8 cellular contexts compared by ENCODE assay signal in genomic region chr11:562046-562645, GRCh38. TPM values are rescaled to one million over a fixed set of nuclear protein-coding genes. Genes with fewer than 3 reads are reported as not detected.
A peak's percentile ranks its signal among the peaks of the same experiment; 100 is the strongest.
DNase-seq lines count a peak whose midpoint lies in the region; ATAC-seq and TF ChIP-seq lines count a peak whose summit lies in the region.

No MANE protein-coding gene starts in this region.

- H3K9me3 ChIP-seq in CD4-positive, alpha-beta memory T cell (ENCODE audit: control insufficient read depth in 1 of 2, low read length in 2 of 2) = no peaks in the 10 kb centered on the region

- intact Hi-C loops in CD4-positive, alpha-beta memory T cell (cut with micrococcal nuclease) = no loop called here
- intact Hi-C loops in dendritic cell treated with granulocyte-macrophage colony-stimulating factor and Interleukin-4, amounts not matched to agents 40 ng/mL and 50 ng/mL, for 4 days (cut with micrococcal nuclease) = no loop called here

- peak in 1 of 5 donors; percentile 29 for DNase-seq in CD4-positive, alpha-beta memory T cell
- DNase-seq in LNCaP clone FGC (ENCODE audit: low read depth) = no peak
- no peak for DNase-seq in nephron progenitor cell
- DNase-seq in DMS79 (lab: John Stamatoyannopoulos, UW) = no peak
- no peak for DNase-seq in medulla oblongata (ENCODE audit: extremely low spot score)

- H3K27me3 Mint-ChIP-seq in CD4-positive, alpha-beta memory T cell = no peaks in the 10 kb centered on the region
- peaks cover 32% of the 10 kb centered on the region for H3K27me3 Mint-ChIP-seq in dendritic cell treated with granulocyte-macrophage colony-stimulating factor and Interleukin-4, amounts not matched to agents 40 ng/mL and 50 ng/mL, for 4 days
- peaks cover 22% of the 10 kb centered on the region for H3K27me3 Mint-ChIP-seq in nephron progenitor cell (ENCODE audit: low read depth, poor library complexity)

- H3K36me3 Mint-ChIP-seq in CD4-positive, alpha-beta memory T cell = peaks cover 0 to 6% of the 10 kb centered on the region in 2 donors
- peaks cover 34% of the 10 kb centered on the region for H3K36me3 Mint-ChIP-seq in dendritic cell treated with granulocyte-macrophage colony-stimulating factor and Interleukin-4, amounts not matched to agents 40 ng/mL and 50 ng/mL, for 4 days (ENCODE audit: low read depth)
- H3K36me3 Mint-ChIP-seq in nephron progenitor cell (ENCODE audit: low read depth) = no peaks in the 10 kb centered on the region

- peak overlapping the region; percentile 62 for H3K27ac ChIP-seq in CD4-positive, alpha-beta memory T cell (ENCODE audit: low read depth, low read length)

- no peaks in the 10 kb centered on the region for H3K9me3 Mint-ChIP-seq in CD4-positive, alpha-beta memory T cell
- H3K9me3 Mint-ChIP-seq in dendritic cell treated with granulocyte-macrophage colony-stimulating factor and Interleukin-4, amounts not matched to agents 40 ng/mL and 50 ng/mL, for 4 days = no peaks in the 10 kb centered on the region
- no peaks in the 10 kb centered on the region for H3K9me3 Mint-ChIP-seq in nephron progenitor cell

- H3K4me3 ChIP-seq in CD4-positive, alpha-beta memory T cell (ENCODE audit: low read length in 2 of 2) = peak overlapping the region in 1 of 2 donors; percentile 75
- H3K4me3 ChIP-seq in LNCaP clone FGC (ENCODE audit: low read depth, low read length) = peak overlapping the region; percentile 79

- no peaks in the 10 kb centered on the region for H3K36me3 ChIP-seq in CD4-positive, alpha-beta memory T cell (ENCODE audit: insufficient read depth, low read length)

- no peaks in the 10 kb centered on the region for H3K27me3 ChIP-seq in CD4-positive, alpha-beta memory T cell (ENCODE audit: insufficient read depth, low read length)

- TF ChIP-seq CTCF in LNCaP clone FGC (IDR thresholded peaks at IDR 0.05; ENCODE audit: control insufficient read depth, extremely low read depth, insufficient read depth) = no peak
- TF ChIP-seq CTCF in nephron progenitor cell (IDR thresholded peaks at IDR 0.05) = no peak

- peaks cover 8 to 16% (median 13%) of the 10 kb centered on the region in 4 donors for H3K4me1 Mint-ChIP-seq in CD4-positive, alpha-beta memory T cell
- H3K4me1 Mint-ChIP-seq in dendritic cell treated with granulocyte-macrophage colony-stimulating factor and Interleukin-4, amounts not matched to agents 40 ng/mL and 50 ng/mL, for 4 days (ENCODE audit: low read depth) = peaks cover 34% of the 10 kb centered on the region
- H3K4me1 Mint-ChIP-seq in nephron progenitor cell = peaks cover 14% of the 10 kb centered on the region

- no peak overlapping the region for H3K27ac Mint-ChIP-seq in CD4-positive, alpha-beta memory T cell
- H3K27ac Mint-ChIP-seq in dendritic cell treated with granulocyte-macrophage colony-stimulating factor and Interleukin-4, amounts not matched to agents 40 ng/mL and 50 ng/mL, for 4 days = no peak overlapping the region
- H3K27ac Mint-ChIP-seq in nephron progenitor cell = no peak overlapping the region

- CTCF ChIA-PET in CD4-positive, alpha-beta memory T cell (lab: Charles Lee; ENCODE audit: partially characterized antibody) = no interaction called here

- no peak for ATAC-seq in HG03135 (IDR thresholded peaks at IDR 0.05; ENCODE audit: unreplicated experiment)
- ATAC-seq in HG03457 (IDR thresholded peaks at IDR 0.05; ENCODE audit: unreplicated experiment) = no peak

- H3K4me3 Mint-ChIP-seq in CD4-positive, alpha-beta memory T cell = peak overlapping the region; percentile 84 to 94 (median 89)
- H3K4me3 Mint-ChIP-seq in dendritic cell treated with granulocyte-macrophage colony-stimulating factor and Interleukin-4, amounts not matched to agents 40 ng/mL and 50 ng/mL, for 4 days = peak overlapping the region; percentile 78
- H3K4me3 Mint-ChIP-seq in nephron progenitor cell = peak overlapping the region; percentile 81

- POLR2A ChIA-PET in CD4-positive, alpha-beta memory T cell (lab: Charles Lee; ENCODE audit: partially characterized antibody) = interaction anchor here (1.0 to 7.1 kb wide), 8 partner anchors 7 to 56 kb away, joined by 3 to 56 read pairs (median 4); partner anchors contain the start of genes PHRF1 and RNH1

- peaks cover 21% of the 10 kb centered on the region for H3K4me1 ChIP-seq in CD4-positive, alpha-beta memory T cell (ENCODE audit: insufficient read depth, low read length)

RNA-seq across cellular contexts. Expression of gene RASSF7, which starts 1.4 kb away (rescaled TPM):
- 10 to 100 TPM; 52.7 to 55.2 TPM for total RNA-seq in CD4-positive, alpha-beta memory T cell
- 10 to 100 TPM; 38.4 to 43.7 TPM for polyA plus RNA-seq in CD4-positive, alpha-beta memory T cell

RNA-seq across cellular contexts. Expression of gene LMNTD2, which starts 1.6 kb away (rescaled TPM):
- total RNA-seq in CD4-positive, alpha-beta memory T cell = 1 to 10 TPM; 7.0 to 8.1 TPM
- 1 to 10 TPM in 1 of 2 donors, under 1 TPM in 1; 0.94 to 1.3 TPM for polyA plus RNA-seq in CD4-positive, alpha-beta memory T cell

RNA-seq across cellular contexts. Expression of gene PHRF1, which starts 14.1 kb away (rescaled TPM):
- 10 to 100 TPM; 49.2 to 54.5 TPM for total RNA-seq in CD4-positive, alpha-beta memory T cell
- 10 to 100 TPM in 1 of 2 donors, under 1 TPM in 1; 0.93 to 17.0 TPM for polyA plus RNA-seq in CD4-positive, alpha-beta memory T cell

RNA-seq across cellular contexts. Expression of gene LRRC56, which starts 24.8 kb away (rescaled TPM):
- 1 to 10 TPM; 4.4 to 4.6 TPM for total RNA-seq in CD4-positive, alpha-beta memory T cell
- 1 to 10 TPM in 1 of 2 donors, under 1 TPM in 1; 0.24 to 1.5 TPM for polyA plus RNA-seq in CD4-positive, alpha-beta memory T cell

RNA-seq across cellular contexts. Expression of gene HRAS, which starts 26.8 kb away (rescaled TPM):
- total RNA-seq in CD4-positive, alpha-beta memory T cell = 10 to 100 TPM; 36.7 to 42.5 TPM
- polyA plus RNA-seq in CD4-positive, alpha-beta memory T cell = 10 to 100 TPM; 12.9 to 28.5 TPM
